ENCODE assay signal across 18 cellular contexts in the genomic region with DNA sequence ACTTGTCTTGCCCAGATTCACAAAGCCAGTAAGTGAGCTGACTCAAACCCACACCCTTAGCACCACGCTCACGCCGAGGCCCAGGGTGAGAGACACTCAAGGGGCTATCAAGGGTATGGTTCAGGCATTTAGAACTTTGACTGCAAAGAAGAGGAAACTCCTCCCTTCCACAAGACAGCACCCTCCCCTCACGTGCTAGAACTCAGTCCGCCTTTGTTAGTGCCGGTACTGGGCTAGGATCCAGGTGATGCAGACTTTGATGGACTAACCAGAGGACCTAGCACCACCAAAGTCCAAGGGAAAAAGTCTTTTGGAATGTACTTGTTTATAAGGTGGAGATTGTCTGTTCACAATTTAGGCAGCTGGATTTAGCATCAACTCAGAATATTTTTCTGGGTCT. TPM values are rescaled to one million over a fixed set of nuclear protein-coding genes. Genes with fewer than 3 reads are reported as not detected.
DNase-seq lines count a peak whose midpoint lies in the region; ATAC-seq, FAIRE-seq and TF ChIP-seq lines count a peak whose summit lies in the region.
"Had no signal": no experiment of that assay in that cellular context is flagged by ENCODE, and none has a peak within 500 bp of the region (broad histone marks: within the 10 kb centered on the region; RNA-seq: fewer than 3 reads in every experiment).

No MANE protein-coding gene starts in this region.

- no peak overlapping the region for H2AK5ac ChIP-seq in trophoblast cell (ENCODE audit: low read length)

- H3K4me2 ChIP-seq in GM23248 (ENCODE audit: unreplicated experiment) (no peak overlapping the region), trophoblast cell (ENCODE audit: low read length) (no peak overlapping the region)

- DNase-seq in GM23248: peak; percentile 51
- DNase-seq in choroid plexus epithelial cell (ENCODE audit: low read depth): peak; percentile 76
- peak; percentile 35 for DNase-seq in left ventricle myocardium inferior
- DNase-seq in trophoblast cell: no peak
- no peak for DNase-seq in frontal cortex (ENCODE audit: low spot score in 2 of 2)
- DNase-seq in stimulated activated CD4-positive, alpha-beta T cell treated with anti-CD3 and anti-CD28 coated beads, Interleukin-4, amount 100 ng/mL, for 1 hour: no peak
- DNase-seq: activated CD4-positive, CD25-positive, alpha-beta regulatory T cell; activated naive CD4-positive, alpha-beta T cell; caudate nucleus; DMS153; mesendoderm; NCI-H1436 treated with DMSO at 0.1 percent for 48 hours; NCI-H524 treated with DMSO at 0.1 percent for 48 hours; ovary had no signal

- H3K9me2 ChIP-seq in GM23248 (ENCODE audit: insufficient read depth): no peaks in the 10 kb centered on the region

- H3K9ac ChIP-seq in GM23248: no peak overlapping the region
- H3K9ac ChIP-seq in trophoblast cell (ENCODE audit: low read length): no peak overlapping the region

- H3K4me1 ChIP-seq in GM23248 (ENCODE audit: insufficient read depth) (peaks cover 33% of the 10 kb centered on the region), left ventricle myocardium inferior (peaks cover 90% of the 10 kb centered on the region), trophoblast cell (ENCODE audit: control insufficient read depth in 1 of 2, insufficient read depth in 2 of 2, low read length in 2 of 2) (peaks cover 25 to 30% of the 10 kb centered on the region in 2 experiments)

- H2BK12ac ChIP-seq in trophoblast cell (ENCODE audit: low read length): peak overlapping the region; percentile 12

- no peak overlapping the region for H3K23ac ChIP-seq in trophoblast cell (ENCODE audit: low read length)

- FAIRE-seq in frontal cortex (lab: Jason Lieb, UNC): no peak
- FAIRE-seq: endometrium had no signal

- H3K27me3 ChIP-seq in GM23248 (replicated peaks; ENCODE audit: insufficient read depth) (no peaks in the 10 kb centered on the region), left ventricle myocardium inferior (ENCODE audit: low read depth) (peaks cover 31% of the 10 kb centered on the region), trophoblast cell (ENCODE audit: insufficient read depth, low read length) (no peaks in the 10 kb centered on the region)
- H3K27me3 ChIP-seq: ovary had no signal

- H3K4me3 ChIP-seq in GM23248: no peak overlapping the region
- H3K4me3 ChIP-seq in choroid plexus epithelial cell (ENCODE audit: low read depth, low read length): no peak overlapping the region
- H3K4me3 ChIP-seq in left ventricle myocardium inferior: no peak overlapping the region
- no peak overlapping the region for H3K4me3 ChIP-seq in trophoblast cell (ENCODE audit: low read depth, low read length)
- H3K4me3 ChIP-seq: HAP-1, ovary had no signal

- intact Hi-C loops in left ventricle myocardium inferior (cut with micrococcal nuclease): no loop called here

- H3K79me1 ChIP-seq in trophoblast cell (ENCODE audit: low read length): peaks cover 24% of the 10 kb centered on the region

- H3K36me3 ChIP-seq in GM23248 (ENCODE audit: low read depth) (no peaks in the 10 kb centered on the region), left ventricle myocardium inferior (peaks cover 11% of the 10 kb centered on the region), trophoblast cell (ENCODE audit: control insufficient read depth in 1 of 2, insufficient read depth in 2 of 2, low read length in 2 of 2) (no peaks in the 10 kb centered on the region)
- H3K36me3 ChIP-seq: HAP-1, ovary had no signal

- H2AFZ ChIP-seq in GM23248: no peak overlapping the region
- no peak overlapping the region for H2AFZ ChIP-seq in trophoblast cell (ENCODE audit: insufficient read depth, low read length, poor library complexity)

- in situ Hi-C loops in GM23248 (cut with MboI): no loop called here

- no peaks in the 10 kb centered on the region for H3K79me2 ChIP-seq in GM23248 (ENCODE audit: insufficient read depth)
- peaks cover 2% of the 10 kb centered on the region for H3K79me2 ChIP-seq in trophoblast cell (ENCODE audit: control insufficient read depth, insufficient read depth, low read length, poor library complexity)

- TF ChIP-seq CTCF in choroid plexus epithelial cell (conservative IDR thresholded peaks at IDR 0.05; ENCODE audit: low read depth, low read length): no peak
- no peak for TF ChIP-seq CTCF in left ventricle myocardium inferior (IDR thresholded peaks at IDR 0.05; ENCODE audit: borderline replicate concordance)

- no peak overlapping the region for H2BK120ac ChIP-seq in trophoblast cell (ENCODE audit: insufficient read depth, low read length, poor library complexity)

- no peak overlapping the region for H3K18ac ChIP-seq in trophoblast cell (ENCODE audit: low read length)

- H3K9me3 ChIP-seq in GM23248 (ENCODE audit: low read depth) (no peaks in the 10 kb centered on the region), left ventricle myocardium inferior (replicated peaks) (no peaks in the 10 kb centered on the region), trophoblast cell (ENCODE audit: insufficient read depth, low read depth, low read length) (no peaks in the 10 kb centered on the region)
- H3K9me3 ChIP-seq: HAP-1, ovary had no signal

- ATAC-seq in GM18907 (IDR thresholded peaks at IDR 0.05; ENCODE audit: unreplicated experiment) (no peak), HG03469 (IDR thresholded peaks at IDR 0.05; ENCODE audit: unreplicated experiment) (no peak)

- H4K8ac ChIP-seq in trophoblast cell (ENCODE audit: low read depth, low read length): no peak overlapping the region

- H3F3A ChIP-seq in GM23248 (ENCODE audit: insufficient read depth): peaks cover 29% of the 10 kb centered on the region

- H4K20me1 ChIP-seq in GM23248 (ENCODE audit: insufficient read depth): no peaks in the 10 kb centered on the region

- H4K12ac ChIP-seq in trophoblast cell (ENCODE audit: low read depth, low read length): no peak overlapping the region

- peak overlapping the region; percentile 44 for H3K14ac ChIP-seq in trophoblast cell (ENCODE audit: low read length)

- H3K27ac ChIP-seq in GM23248 (no peak overlapping the region), left ventricle myocardium inferior (replicated peaks) (peak overlapping the region; percentile 80), trophoblast cell (ENCODE audit: low read depth, low read length) (no peak overlapping the region)
- H3K27ac ChIP-seq: ovary had no signal

- H3K4ac ChIP-seq in trophoblast cell (ENCODE audit: low read depth, low read length): no peak overlapping the region

- WGBS in GM23248 (ENCODE audit: low coverage in 1 of 2, low lambda C conversion rate in 2 of 2, missing lambda C conversion rate in 2 of 2), 2 experiments: 56 to 57% methylated on average over 6 of the region's 6 CpGs
- WGBS in trophoblast cell (ENCODE audit: extremely low coverage, insufficient coverage, insufficient read length): no CpG with 5 or more reads among the region's 6 CpGs

- peak overlapping the region; percentile 38 for H4K91ac ChIP-seq in trophoblast cell (ENCODE audit: low read depth, low read length)

- H2BK5ac ChIP-seq in trophoblast cell (ENCODE audit: low read depth, low read length, poor library complexity): no peak overlapping the region

RNA-seq across cellular contexts. Expression of a gene that starts 33.7 kb away (rescaled TPM):
- total RNA-seq in GM23248 (2014; rRNA removed; shearing (Covaris generic)): not detected in 2 replicates
- 0.03 and 0.14 TPM in 2 replicates for polyA plus RNA-seq in GM23248 (2016; fragmentation: Nextera tagmentation; extraction: Ambion mirVana)
- total RNA-seq in left ventricle myocardium inferior (250 TPM), frontal cortex (8.2 TPM)
- 0.82 and 1.1 TPM in 2 replicates for polyA plus RNA-seq in trophoblast cell (2013)

Comparison
In these comparisons a context has a peak if more than half of its experiments do, and no peak if none do; other contexts are left out.
1. DNase-seq: peak in GM23248 (single experiment), choroid plexus epithelial cell (single experiment) and left ventricle myocardium inferior (single experiment); none in trophoblast cell (0 of 2), frontal cortex (0 of 2) and stimulated activated CD4-positive, alpha-beta T cell treated with anti-CD3 and anti-CD28 coated beads, Interleukin-4, amount 100 ng/mL, for 1 hour (single experiment).
2. RNA of a gene that starts 33.7 kb away (total RNA-seq): 250 TPM in left ventricle myocardium inferior (single experiment); 8.2 TPM in frontal cortex (single experiment) and not detected in GM23248; every median in the first group is over 10 times any median in the second.